In the genomic region with DNA sequence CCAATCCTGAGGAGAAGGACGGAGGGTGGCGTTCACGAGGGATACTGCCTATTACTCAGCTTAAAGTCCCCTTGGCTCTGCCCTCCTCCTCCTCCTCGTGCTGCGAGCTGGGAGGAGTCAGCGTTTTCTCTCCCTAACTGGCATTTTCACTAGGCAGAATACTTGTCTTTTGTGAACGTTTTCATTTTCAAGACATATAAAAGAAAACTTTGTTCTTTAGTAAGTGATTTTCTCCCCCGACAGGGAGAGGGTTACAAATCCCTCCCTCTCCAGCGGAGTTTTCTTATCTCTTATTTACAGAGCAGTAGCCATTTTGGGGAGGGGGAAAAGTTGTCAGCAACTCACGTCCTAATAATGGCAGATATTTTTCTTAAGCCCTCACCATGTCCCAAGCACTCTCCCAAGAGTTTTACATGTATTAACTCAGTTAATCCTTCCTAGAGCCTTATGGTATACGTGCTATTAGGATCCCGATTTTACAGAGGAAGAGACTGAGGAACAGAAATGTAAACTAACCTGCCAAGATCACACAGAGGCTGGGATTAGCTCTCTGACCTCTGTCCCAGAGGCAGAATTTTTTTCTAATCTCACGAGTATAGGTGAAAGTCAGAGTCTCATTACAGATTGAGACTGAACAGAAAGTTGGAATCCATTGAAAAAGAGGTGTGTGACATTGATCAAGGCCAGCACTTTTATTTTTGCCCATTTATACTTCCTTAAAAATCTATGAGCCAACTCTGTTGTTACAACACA, we compare ENCODE assay signal across 8 cellular contexts. TPM values are rescaled to one million over a fixed set of nuclear protein-coding genes. Genes with fewer than 3 reads are reported as not detected.
DNase-seq lines count a peak whose midpoint lies in the region; ATAC-seq and TF ChIP-seq lines count a peak whose summit lies in the region.

No MANE protein-coding gene starts in this region.

- H3K9me3 ChIP-seq in CD4-positive, CD25-positive, alpha-beta regulatory T cell (ENCODE audit: control insufficient read depth in 2 of 2, low read length in 2 of 2), result no peaks in the 10 kb centered on the region
- H3K9me3 ChIP-seq in Loucy (ENCODE audit: insufficient read depth, low read depth, low read length) (no peaks in the 10 kb centered on the region), colonic mucosa (no peaks in the 10 kb centered on the region)

- no peaks in the 10 kb centered on the region for H3K9me2 ChIP-seq in Loucy (replicated peaks; ENCODE audit: low read depth, low read length)

- H3K36me3 ChIP-seq in CD4-positive, CD25-positive, alpha-beta regulatory T cell (ENCODE audit: control insufficient read depth, insufficient read depth, low read length), result no peaks in the 10 kb centered on the region
- H3K36me3 ChIP-seq in Loucy (ENCODE audit: insufficient read depth, low read length), result no peaks in the 10 kb centered on the region
- H3K36me3 ChIP-seq in colonic mucosa, result no peaks in the 10 kb centered on the region

- ATAC-seq in CD4-positive, CD25-positive, alpha-beta regulatory T cell (ENCODE audit: low read depth in 2 of 2), result peak in 1 of 2 donors; percentile 46
- ATAC-seq in GM21390 (IDR thresholded peaks at IDR 0.05; ENCODE audit: unreplicated experiment), result peak; percentile 53
- ATAC-seq in GM18858 (IDR thresholded peaks at IDR 0.05; ENCODE audit: unreplicated experiment), result no peak

- H3K36me3 Mint-ChIP-seq in CD4-positive, CD25-positive, alpha-beta regulatory T cell, result no peaks in the 10 kb centered on the region

- peak overlapping the region; percentile 84 for H2AFZ ChIP-seq in Loucy (ENCODE audit: low read length)

- H4K20me1 ChIP-seq in Loucy (ENCODE audit: insufficient read depth, low read length, poor library complexity, severe bottlenecking), result no peaks in the 10 kb centered on the region

- H3F3A ChIP-seq in Loucy (ENCODE audit: low read depth), result peaks cover 5% of the 10 kb centered on the region; the same call in 1 of the 2 replicates

- TF ChIP-seq CTCF in Loucy (conservative IDR thresholded peaks at IDR 0.05; ENCODE audit: low read length) (no peak), colonic mucosa (IDR thresholded peaks at IDR 0.05) (no peak)

- H3K27me3 Mint-ChIP-seq in CD4-positive, CD25-positive, alpha-beta regulatory T cell, result no peaks in the 10 kb centered on the region

- H3K4me1 Mint-ChIP-seq in CD4-positive, CD25-positive, alpha-beta regulatory T cell, result peaks cover 24 to 40% (median 34%) of the 10 kb centered on the region in 4 donors

- H3K27ac ChIP-seq in CD4-positive, CD25-positive, alpha-beta regulatory T cell (ENCODE audit: insufficient read depth, low read length, poor library complexity, severe bottlenecking), result peak overlapping the region; percentile 60
- peak overlapping the region; percentile 92 for H3K27ac ChIP-seq in colonic mucosa

- peak overlapping the region; percentile 85 for H3K4me3 ChIP-seq in CD4-positive, CD25-positive, alpha-beta regulatory T cell (ENCODE audit: low read depth, low read length)
- H3K4me3 ChIP-seq in Loucy (ENCODE audit: low read length, poor library complexity, severe bottlenecking), result peak overlapping the region; percentile 18
- peak overlapping the region; percentile 17 for H3K4me3 ChIP-seq in colonic mucosa

- H3K4me3 Mint-ChIP-seq in CD4-positive, CD25-positive, alpha-beta regulatory T cell, result peak overlapping the region; percentile 55 to 85 (median 74)

- H3K4me2 ChIP-seq in Loucy (ENCODE audit: low read depth, low read length, poor library complexity, severe bottlenecking), result peak overlapping the region; percentile 47

- intact Hi-C loops in colonic mucosa (cut with DNase I), result no loop called here

- H3K9me3 Mint-ChIP-seq in CD4-positive, CD25-positive, alpha-beta regulatory T cell, result no peaks in the 10 kb centered on the region

- H3K4me1 ChIP-seq in CD4-positive, CD25-positive, alpha-beta regulatory T cell (ENCODE audit: control insufficient read depth, insufficient read depth, low read length, poor library complexity, severe bottlenecking), result peaks cover 28% of the 10 kb centered on the region
- H3K4me1 ChIP-seq in Loucy (ENCODE audit: insufficient read depth, low read length, poor library complexity, severe bottlenecking), result peaks cover 39% of the 10 kb centered on the region
- peaks cover 21% of the 10 kb centered on the region for H3K4me1 ChIP-seq in colonic mucosa

- peak in 2 of 3 donors; percentile 6 to 53 for DNase-seq in CD4-positive, CD25-positive, alpha-beta regulatory T cell
- DNase-seq in UCSD-AML1 (lab: John Stamatoyannopoulos, UW; ENCODE audit: unreplicated experiment) (peak; percentile 53), colonic mucosa (peak; percentile 84), left kidney (ENCODE audit: low read depth, low spot score) (peak; percentile 89)
- DNase-seq in stimulated activated CD4-positive, alpha-beta T cell treated with anti-CD3 and anti-CD28 coated beads, Interleukin-15, amount 100 ng/mL, for 24 hours, result peak; percentile 57

- peak overlapping the region; percentile 93 to 95 (median 93) for H3K27ac Mint-ChIP-seq in CD4-positive, CD25-positive, alpha-beta regulatory T cell

- H3K9ac ChIP-seq in Loucy (ENCODE audit: low read depth, low read length, poor library complexity, severe bottlenecking) (peak overlapping the region; percentile 40), colonic mucosa (ENCODE audit: low read depth in 2 of 2, low read length in 2 of 2) (peak overlapping the region; percentile 0 to 81)

- no peaks in the 10 kb centered on the region for H3K79me2 ChIP-seq in Loucy (ENCODE audit: insufficient read depth, low read length)

- no peaks in the 10 kb centered on the region for H3K27me3 ChIP-seq in CD4-positive, CD25-positive, alpha-beta regulatory T cell (ENCODE audit: control insufficient read depth, insufficient read depth, low read length)
- H3K27me3 ChIP-seq in Loucy (ENCODE audit: insufficient read depth, low read length, poor library complexity, severe bottlenecking), result no peaks in the 10 kb centered on the region
- H3K27me3 ChIP-seq in colonic mucosa, result no peaks in the 10 kb centered on the region

RNA-seq across cellular contexts. Expression of a gene that starts 30.0 kb away (rescaled TPM):
- 70.9 TPM for total RNA-seq in CD4-positive, CD25-positive, alpha-beta regulatory T cell
- polyA plus RNA-seq in CD4-positive, CD25-positive, alpha-beta regulatory T cell, result 10 to 100 TPM; 15.6 to 28.6 (median 17.5) TPM
- 10 to 100 TPM; 45.7 to 73.0 TPM for total RNA-seq in colonic mucosa

Comparison
In these comparisons a context has a peak if more than half of its experiments do, and no peak if none do; other contexts are left out.
1. DNase-seq: peak in every context shown above with its lines; median percentile 89 in left kidney; 84 in colonic mucosa; 57 in stimulated activated CD4-positive, alpha-beta T cell treated with anti-CD3 and anti-CD28 coated beads, Interleukin-15, amount 100 ng/mL, for 24 hours; 53 in UCSD-AML1; 30 in CD4-positive, CD25-positive, alpha-beta regulatory T cell.
2. H3K4me3 ChIP-seq: peak in every context shown above with its lines; median percentile 85 in CD4-positive, CD25-positive, alpha-beta regulatory T cell; 18 in Loucy; 17 in colonic mucosa.